21 cellular contexts compared by ENCODE assay signal in the genomic region with DNA sequence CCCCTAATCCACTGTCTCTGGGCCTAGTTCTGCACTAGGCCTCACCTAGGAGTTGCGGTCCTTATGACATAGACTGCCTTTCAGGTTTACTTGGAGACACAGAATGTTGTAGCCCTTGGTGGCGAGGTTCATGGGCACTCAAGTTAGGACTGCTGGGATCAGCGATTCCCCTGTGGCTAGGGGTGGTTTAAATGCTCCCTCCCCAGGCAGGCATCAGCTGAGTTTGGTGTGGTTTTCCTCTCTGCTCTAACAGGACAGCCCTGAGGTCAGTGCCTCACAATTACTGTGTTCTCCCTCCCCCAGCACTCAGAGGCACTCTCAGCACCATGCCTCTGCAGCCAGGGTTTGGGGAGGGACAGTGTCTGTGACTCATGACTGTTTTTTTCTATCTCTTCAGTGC.
"Had no signal": no experiment of that assay in that cellular context is flagged by ENCODE, and none has a peak within 500 bp of the region (broad histone marks: within the 10 kb centered on the region; RNA-seq: fewer than 3 reads in every experiment).

No MANE protein-coding gene starts in this region.

- H3K9me3 Mint-ChIP-seq: activated CD4-positive, alpha-beta memory T cell treated with anti-CD3 and anti-CD28 coated beads for 36 hours; activated T-cell treated with anti-CD3 and anti-CD28 coated beads, Interleukin-2, amount 50 U/mL, for 24 hours; activated T-helper 2 cell treated with anti-CD3 and anti-CD28 coated beads, Interferon-gamma antibody, Interleukin-2, Interleukin-4, amounts not matched to agents 10 μg/mL and 5 μg/mL and 100 μg/mL, durations not matched to agents 14 hours and 24 hours and 36 hours; nephron progenitor cell had no signal

- H3K27ac Mint-ChIP-seq: activated B cell treated with CpG ODN at 0.5 μM for 24 hours; activated CD4-positive, alpha-beta memory T cell treated with anti-CD3 and anti-CD28 coated beads for 36 hours; activated CD8-positive, alpha-beta memory T cell treated with anti-CD3 and anti-CD28 coated beads, Interleukin-2, amount 10 ng/mL, durations not matched to agents 7 days and 5 days; activated T-cell treated with anti-CD3 and anti-CD28 coated beads, Interleukin-2, amount 50 U/mL, for 24 hours; activated T-helper 2 cell treated with anti-CD3 and anti-CD28 coated beads, Interferon-gamma antibody, Interleukin-2, Interleukin-4, amounts not matched to agents 10 μg/mL and 5 μg/mL and 100 μg/mL, durations not matched to agents 14 hours and 24 hours and 36 hours; nephron progenitor cell had no signal

- H3K4me1 Mint-ChIP-seq: activated B cell treated with CpG ODN at 0.5 μM for 24 hours; activated CD8-positive, alpha-beta memory T cell treated with anti-CD3 and anti-CD28 coated beads, Interleukin-2, amount 10 ng/mL, durations not matched to agents 7 days and 5 days; nephron progenitor cell had no signal

- H3K4me1 ChIP-seq: thyroid gland had no signal

- H3K4me3 Mint-ChIP-seq: activated B cell treated with CpG ODN at 0.5 μM for 24 hours; activated CD4-positive, alpha-beta memory T cell treated with anti-CD3 and anti-CD28 coated beads for 36 hours; activated CD8-positive, alpha-beta memory T cell treated with anti-CD3 and anti-CD28 coated beads, Interleukin-2, amount 10 ng/mL, durations not matched to agents 7 days and 5 days; activated T-cell treated with anti-CD3 and anti-CD28 coated beads, Interleukin-2, amount 50 U/mL, for 24 hours; nephron progenitor cell had no signal

- H3K27me3 ChIP-seq: thyroid gland had no signal

- H3K36me3 ChIP-seq: thyroid gland had no signal

- DNase-seq: activated B cell treated with CpG ODN at 0.5 μM for 24 hours; activated CD4-positive, alpha-beta memory T cell treated with anti-CD3 and anti-CD28 coated beads for 36 hours; activated CD4-positive, alpha-beta T cell treated with anti-CD3 and anti-CD28 coated beads for 4 hours; activated CD8-positive, alpha-beta memory T cell treated with anti-CD3 and anti-CD28 coated beads, Interleukin-2, amount 10 ng/mL, durations not matched to agents 7 days and 5 days; activated naive CD4-positive, alpha-beta T cell treated with Interleukin-2 at 50 U/mL for 16 hours; activated T-cell treated with anti-CD3 and anti-CD28 coated beads, Interleukin-2, amount 50 U/mL, for 24 hours; anterior cingulate cortex; cerebellar nuclear complex; effector CD8-positive, alpha-beta T cell; foreskin melanocyte; glutamatergic neuron; hypothalamus; midbrain; nephron progenitor cell; occipital lobe; stimulated activated CD4-positive, alpha-beta T cell treated with anti-CD3 and anti-CD28 coated beads, Interleukin-12 subunit alpha, Interleukin-12 subunit beta, amount 100 ng/mL, for 4 hours; stimulated activated CD4-positive, alpha-beta T cell treated with anti-CD3 and anti-CD28 coated beads, Interleukin-1b, Interleukin-23, amount 100 ng/mL, for 48 hours; stimulated activated CD8-positive, alpha-beta memory T cell treated with anti-CD3 and anti-CD28 coated beads, Interleukin-4, amount 100 ng/mL, for 48 hours; stimulated activated naive CD4-positive, alpha-beta T cell treated with Interleukin-2 at 50 U/mL for 16 hours; thyroid gland had no signal

- H3K4me3 ChIP-seq: thyroid gland had no signal

- H3K27ac ChIP-seq: thyroid gland had no signal

- H3K36me3 Mint-ChIP-seq: activated CD4-positive, alpha-beta memory T cell treated with anti-CD3 and anti-CD28 coated beads for 36 hours had no signal

- H3K27me3 Mint-ChIP-seq: activated B cell treated with CpG ODN at 0.5 μM for 24 hours; activated CD4-positive, alpha-beta memory T cell treated with anti-CD3 and anti-CD28 coated beads for 36 hours; activated CD8-positive, alpha-beta memory T cell treated with anti-CD3 and anti-CD28 coated beads, Interleukin-2, amount 10 ng/mL, durations not matched to agents 7 days and 5 days; activated T-cell treated with anti-CD3 and anti-CD28 coated beads, Interleukin-2, amount 50 U/mL, for 24 hours had no signal

- H3K9me3 ChIP-seq: thyroid gland had no signal
